Comparison of ENCODE assay signal across 9 cellular contexts in genomic region chr5:141617128-141617527, GRCh38. TPM values are rescaled to one million over a fixed set of nuclear protein-coding genes. Genes with fewer than 3 reads are reported as not detected.
A peak's percentile ranks its signal among the peaks of the same experiment; 100 is the strongest.
DNase-seq lines count a peak whose midpoint lies in the region; ATAC-seq and TF ChIP-seq lines count a peak whose summit lies in the region.
"Had no signal": no experiment of that assay in that cellular context is flagged by ENCODE, and none has a peak within 500 bp of the region (broad histone marks: within the 10 kb centered on the region; RNA-seq: fewer than 3 reads in every experiment).

No MANE protein-coding gene starts in this region.

- H3K4me2 ChIP-seq in BLaER1 treated with 17β-estradiol and CSF1 and Interleukin-3, amounts not matched to agents 10 nM and 100 nM, result peak overlapping the region; percentile 76 to 95 (median 89)

- H3K4me1 Mint-ChIP-seq in natural killer cell treated with Interleukin-12 subunit alpha and Interleukin-12 subunit beta and Interleukin-15 and Interleukin-18, amount 100 ng/mL, for 72 hours (ENCODE audit: low read depth in 2 of 2), result peaks cover 43 to 65% of the 10 kb centered on the region in 2 donors

- no peak for ATAC-seq in natural killer cell treated with Interleukin-12 subunit alpha and Interleukin-12 subunit beta and Interleukin-15 and Interleukin-18, amount 100 ng/mL, for 72 hours
- ATAC-seq in HG03108 (IDR thresholded peaks at IDR 0.05; ENCODE audit: unreplicated experiment) (no peak), HG03135 (IDR thresholded peaks at IDR 0.05; ENCODE audit: unreplicated experiment) (no peak)

- peak overlapping the region; percentile 88 to 98 (median 97) for H3K9ac ChIP-seq in BLaER1 treated with 17β-estradiol and CSF1 and Interleukin-3, amounts not matched to agents 10 nM and 100 nM

- H3K4me1 ChIP-seq in BLaER1 treated with 17β-estradiol and CSF1 and Interleukin-3, amounts not matched to agents 10 nM and 100 nM, result peaks cover 40 to 76% (median 49%) of the 10 kb centered on the region in 10 experiments

- H3K4me3 Mint-ChIP-seq in natural killer cell treated with Interleukin-12 subunit alpha and Interleukin-12 subunit beta and Interleukin-15 and Interleukin-18, amount 100 ng/mL, for 72 hours, result peak overlapping the region; percentile 100

- H4K20me1 ChIP-seq in BLaER1 treated with 17β-estradiol and CSF1 and Interleukin-3, amounts not matched to agents 10 nM and 100 nM, result peaks cover 0 to 57% (median 25%) of the 10 kb centered on the region in 11 experiments; a peak in 14 of 22 replicates

- peaks cover 25 to 74% (median 42%) of the 10 kb centered on the region in 11 experiments for H3K36me3 ChIP-seq in BLaER1 treated with 17β-estradiol and CSF1 and Interleukin-3, amounts not matched to agents 10 nM and 100 nM

- H3K27me3 ChIP-seq in BLaER1 treated with 17β-estradiol and CSF1 and Interleukin-3, amounts not matched to agents 10 nM and 100 nM, result no peaks in the 10 kb centered on the region
- H3K27me3 ChIP-seq in dorsolateral prefrontal cortex, result no peaks in the 10 kb centered on the region

- peak overlapping the region; percentile 91 to 98 for H3K27ac Mint-ChIP-seq in natural killer cell treated with Interleukin-12 subunit alpha and Interleukin-12 subunit beta and Interleukin-15 and Interleukin-18, amount 100 ng/mL, for 72 hours

- no peak for TF ChIP-seq CTCF in dorsolateral prefrontal cortex (IDR thresholded peaks at IDR 0.05 in 54 of 56, conservative IDR thresholded peaks at IDR 0.05 in 2 of 56; ENCODE audit: low read depth in 1 of 56, partially characterized antibody in 56 of 56)

- H3K27me3 Mint-ChIP-seq in natural killer cell treated with Interleukin-12 subunit alpha and Interleukin-12 subunit beta and Interleukin-15 and Interleukin-18, amount 100 ng/mL, for 72 hours, result no peaks in the 10 kb centered on the region

- DNase-seq in M059J (ENCODE audit: low read depth) (peak; percentile 33), dorsolateral prefrontal cortex (no peak), kidney glomerular epithelial cell (lab: John Stamatoyannopoulos, UW) (no peak), NK-92 (lab: John Stamatoyannopoulos, UW; ENCODE audit: unreplicated experiment) (no peak)
- no peak for DNase-seq in natural killer cell treated with Interleukin-12 subunit alpha and Interleukin-12 subunit beta and Interleukin-15 and Interleukin-18, amount 100 ng/mL, for 72 hours (ENCODE audit: low spot score)
- DNase-seq: NCI-H524 had no signal

- no peaks in the 10 kb centered on the region for H3K9me3 Mint-ChIP-seq in natural killer cell treated with Interleukin-12 subunit alpha and Interleukin-12 subunit beta and Interleukin-15 and Interleukin-18, amount 100 ng/mL, for 72 hours

- intact Hi-C loops in dorsolateral prefrontal cortex (cut with DNase I), result no loop called here

- peak overlapping the region; percentile 77 to 99 (median 96) for H3K4me3 ChIP-seq in BLaER1 treated with 17β-estradiol and CSF1 and Interleukin-3, amounts not matched to agents 10 nM and 100 nM
- H3K4me3 ChIP-seq in dorsolateral prefrontal cortex, result peak overlapping the region in 51 of 59 donors; percentile 68 to 96 (median 85)

- peaks cover 32% of the 10 kb centered on the region for H3K36me3 Mint-ChIP-seq in natural killer cell treated with Interleukin-12 subunit alpha and Interleukin-12 subunit beta and Interleukin-15 and Interleukin-18, amount 100 ng/mL, for 72 hours

- H3K27ac ChIP-seq in BLaER1 treated with 17β-estradiol and CSF1 and Interleukin-3, amounts not matched to agents 10 nM and 100 nM, result peak overlapping the region; percentile 73 to 95 (median 94); a peak in 20 of 22 replicates
- H3K27ac ChIP-seq in dorsolateral prefrontal cortex, result peak overlapping the region in 9 of 59 donors; percentile 0 to 88 (median 80)

- no peaks in the 10 kb centered on the region for H3K9me3 ChIP-seq in BLaER1 treated with 17β-estradiol and CSF1 and Interleukin-3, amounts not matched to agents 10 nM and 100 nM (replicated peaks in 1 of 11)

RNA-seq across cellular contexts. Expression of gene DIAPH1, which starts 1.7 kb away (rescaled TPM):
- 32.8 and 77.0 TPM in 2 replicates for total RNA-seq in M059J (2014; rRNA removed; shearing (Covaris generic))
- total RNA-seq in dorsolateral prefrontal cortex, result 10 to 100 TPM; 19.5 to 72.5 (median 48.1) TPM
- total RNA-seq in natural killer cell treated with Interleukin-12 subunit alpha and Interleukin-12 subunit beta and Interleukin-15 and Interleukin-18, amount 100 ng/mL, for 72 hours, result 100 to 1,000 TPM; 280 to 289 TPM

RNA-seq across cellular contexts. Expression of gene HDAC3, which starts 19.5 kb away (rescaled TPM):
- 78.2 and 88.4 TPM in 2 replicates for total RNA-seq in M059J (2014; rRNA removed; shearing (Covaris generic))
- total RNA-seq in dorsolateral prefrontal cortex, result 10 to 100 TPM; 44.4 to 98.2 (median 64.1) TPM
- 100 to 1,000 TPM in 1 of 2 donors, 10 to 100 TPM in 1; 80.0 to 128 TPM for total RNA-seq in natural killer cell treated with Interleukin-12 subunit alpha and Interleukin-12 subunit beta and Interleukin-15 and Interleukin-18, amount 100 ng/mL, for 72 hours

RNA-seq across cellular contexts. Expression of gene RELL2, which starts 19.7 kb away (rescaled TPM):
- 8.3 and 9.0 TPM in 2 replicates for total RNA-seq in M059J (2014; rRNA removed; shearing (Covaris generic))
- 10 to 100 TPM; 12.9 to 64.8 (median 38.0) TPM for total RNA-seq in dorsolateral prefrontal cortex
- total RNA-seq in natural killer cell treated with Interleukin-12 subunit alpha and Interleukin-12 subunit beta and Interleukin-15 and Interleukin-18, amount 100 ng/mL, for 72 hours, result 10 to 100 TPM in 1 of 2 donors, 1 to 10 TPM in 1; 8.1 to 39.3 TPM

RNA-seq across cellular contexts. Expression of gene FCHSD1, which starts 34.1 kb away (rescaled TPM):
- total RNA-seq in M059J (2014; rRNA removed; shearing (Covaris generic)), result 11.0 and 18.5 TPM in 2 replicates
- total RNA-seq in dorsolateral prefrontal cortex, result 10 to 100 TPM in 110 of 120 experiments, 1 to 10 TPM in 10; 7.1 to 36.8 (median 16.9) TPM
- 10 to 100 TPM; 35.6 to 56.4 TPM for total RNA-seq in natural killer cell treated with Interleukin-12 subunit alpha and Interleukin-12 subunit beta and Interleukin-15 and Interleukin-18, amount 100 ng/mL, for 72 hours
